Comparison of ENCODE assay signal across 1 cellular context in the genomic region with DNA sequence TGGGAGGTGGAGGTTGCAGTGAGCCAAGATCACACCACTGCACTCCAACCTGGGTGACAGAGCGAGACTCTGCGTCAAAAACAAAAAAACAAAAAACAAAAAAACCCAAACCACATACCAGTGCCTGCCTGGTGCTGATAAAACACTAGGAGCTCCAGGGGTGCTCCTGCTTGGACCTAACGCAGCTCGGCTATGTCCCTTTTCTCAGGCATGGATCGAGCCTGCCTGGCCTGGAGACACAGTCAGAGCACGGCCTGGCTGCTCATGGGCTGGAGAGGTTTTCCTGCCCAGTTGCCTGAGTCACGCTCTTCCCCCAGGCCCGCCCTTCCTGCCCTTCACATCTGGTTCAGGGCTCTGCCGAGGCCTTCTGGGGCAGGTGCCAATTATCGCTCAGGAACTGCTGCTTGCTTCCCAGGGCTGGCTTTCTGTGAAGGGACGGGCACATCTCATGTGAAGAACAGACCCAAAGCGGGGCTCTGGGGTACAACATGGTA.
A peak's percentile ranks its signal among the peaks of the same experiment; 100 is the strongest.
TF ChIP-seq lines count a peak whose summit lies in the region.

No MANE protein-coding gene starts in this region.

TF ChIP-seq in HCT116, 20 proteins besides CTCF, POLR2A, EP300 and RAD21 (continued from another document):
- TF ChIP-seq ZNF274 (IDR thresholded peaks at IDR 0.05; ENCODE audit: low read depth, low read length) (no peak), ZFX (IDR thresholded peaks at IDR 0.05) (0 out of 2 replicates have a peak, but pooled peaks have one; percentile 28), YY1 (IDR thresholded peaks at IDR 0.05; ENCODE audit: extremely low read depth, insufficient replicate concordance, low read depth, low read length) (no peak), EZH2 (IDR thresholded peaks at IDR 0.05) (no peak), EZH2phosphoT487 (IDR thresholded peaks at IDR 0.05; ENCODE audit: borderline replicate concordance) (no peak), TCF7L2 (IDR thresholded peaks at IDR 0.05; ENCODE audit: borderline replicate concordance, extremely low read depth, insufficient read depth, insufficient read length) (no peak), FOSL1 (IDR thresholded peaks at IDR 0.05; ENCODE audit: low read depth) (peak; percentile 53)
